ENCODE assay signal across 24 cellular contexts in genomic region chr16:58466396-58466795, GRCh38.
"Had no signal": no experiment of that assay in that cellular context is flagged by ENCODE, and none has a peak within 500 bp of the region (broad histone marks: within the 10 kb centered on the region; RNA-seq: fewer than 3 reads in every experiment).

No MANE protein-coding gene starts in this region.

- H3K4me3 Mint-ChIP-seq: activated naive CD4-positive, alpha-beta T cell treated with anti-CD3 and anti-CD28 coated beads for 36 hours; activated naive CD8-positive, alpha-beta T cell; activated T-cell treated with anti-CD3 and anti-CD28 coated beads, Interleukin-2, amount 50 U/mL, for 4 hours; activated T-helper 17 cell treated with anti-CD3 and anti-CD28 coated beads, Interleukin-2, amount 50 U/mL, for 72 hours; T-helper 1 cell treated with Interleukin-12 subunit alpha and Interleukin-12 subunit beta and Interleukin-4 antibody, amounts not matched to agents 30 μg/mL and 1 μg/mL, for 36 hours had no signal

- DNase-seq: activated CD4-positive, alpha-beta T cell treated with anti-CD3 and anti-CD28 coated beads for 48 hours; activated CD4-positive, alpha-beta T cell treated with anti-CD3 and anti-CD28 coated beads, Interleukin-2, amount 50 U/mL, for 48 hours; activated CD4-positive, CD25-positive, alpha-beta regulatory T cell treated with anti-CD3 and anti-CD28 coated beads, Interleukin-2, amount 50 U/mL, for 72 hours; activated CD8-positive, alpha-beta memory T cell treated with anti-CD3 and anti-CD28 coated beads for 24 hours; activated gamma-delta T cell; activated naive CD4-positive, alpha-beta T cell treated with anti-CD3 and anti-CD28 coated beads for 36 hours; activated T-cell treated with anti-CD3 and anti-CD28 coated beads, Interleukin-2, amount 50 U/mL, for 4 hours; caudate nucleus; Karpas-422; MM.1S; NCI-H1105; NCI-H1436; NCI-H1694 treated with DMSO at 0.1 percent for 48 hours; NCI-H2029 treated with DMSO at 0.1 percent for 48 hours; NCI-H345; NCI-H510A; NCI-H526 treated with DMSO at 0.1 percent for 48 hours; NCI-H82; SHP77 treated with DMSO at 0.1 percent for 48 hours had no signal

- H3K4me1 Mint-ChIP-seq: activated T-helper 17 cell treated with anti-CD3 and anti-CD28 coated beads, Interleukin-2, amount 50 U/mL, for 72 hours had no signal

- H3K27ac Mint-ChIP-seq: activated naive CD4-positive, alpha-beta T cell treated with anti-CD3 and anti-CD28 coated beads for 36 hours; activated naive CD8-positive, alpha-beta T cell; activated T-helper 17 cell treated with anti-CD3 and anti-CD28 coated beads, Interleukin-2, amount 50 U/mL, for 72 hours; T-helper 1 cell treated with Interleukin-12 subunit alpha and Interleukin-12 subunit beta and Interleukin-4 antibody, amounts not matched to agents 30 μg/mL and 1 μg/mL, for 36 hours had no signal

- H3K36me3 Mint-ChIP-seq: activated naive CD8-positive, alpha-beta T cell had no signal

- H3K9me3 Mint-ChIP-seq: activated naive CD4-positive, alpha-beta T cell treated with anti-CD3 and anti-CD28 coated beads for 36 hours; activated T-cell treated with anti-CD3 and anti-CD28 coated beads, Interleukin-2, amount 50 U/mL, for 4 hours; activated T-helper 17 cell treated with anti-CD3 and anti-CD28 coated beads, Interleukin-2, amount 50 U/mL, for 72 hours; T-helper 1 cell treated with Interleukin-12 subunit alpha and Interleukin-12 subunit beta and Interleukin-4 antibody, amounts not matched to agents 30 μg/mL and 1 μg/mL, for 36 hours had no signal

- H3K27ac ChIP-seq: RWPE1 had no signal

- ATAC-seq: activated T-cell treated with anti-CD3 and anti-CD28 coated beads, Interleukin-2, amount 50 U/mL, for 4 hours; activated T-helper 17 cell treated with anti-CD3 and anti-CD28 coated beads, Interleukin-2, amount 50 U/mL, for 72 hours; Panc1 had no signal
